Comparison of ENCODE assay signal across 16 cellular contexts in genomic region chr21:16842716-16843115, GRCh38.
DNase-seq lines count a peak whose midpoint lies in the region; ATAC-seq lines count a peak whose summit lies in the region.
"Had no signal": no experiment of that assay in that cellular context is flagged by ENCODE, and none has a peak within 500 bp of the region (broad histone marks: within the 10 kb centered on the region; RNA-seq: fewer than 3 reads in every experiment).

No MANE protein-coding gene starts in this region.

- peak overlapping the region; percentile 6; the same call in 1 of the 2 replicates for H3K4me3 ChIP-seq in MG63
- H3K4me3 ChIP-seq: skin epidermis had no signal

- H3K27me3 ChIP-seq in MG63 (no peaks in the 10 kb centered on the region), layer of hippocampus (ENCODE audit: control insufficient read depth, insufficient read depth, low read length) (no peaks in the 10 kb centered on the region)

- DNase-seq in EL (peak; percentile 13), MG63 (peak; percentile 1), caudate nucleus (lab: John Stamatoyannopoulos, UW) (no peak), HUDEP-2 (lab: John Stamatoyannopoulos, UW; ENCODE audit: unreplicated experiment in 76 of 76) (no peak), putamen (ENCODE audit: low spot score) (no peak)
- DNase-seq: activated CD4-positive, alpha-beta T cell treated with anti-CD3 and anti-CD28 coated beads for 48 hours; activated naive CD4-positive, alpha-beta T cell treated with anti-CD3 and anti-CD28 coated beads, Interleukin-2, amount 50 U/mL, for 16 hours; head of caudate nucleus; islet precursor cell; NCI-H1048; occipital lobe; SHP77 treated with DMSO at 0.1 percent for 48 hours; stimulated activated naive CD4-positive, alpha-beta T cell had no signal

- H3K36me3 ChIP-seq in MG63, result no peaks in the 10 kb centered on the region

- H3K27ac ChIP-seq in caudate nucleus (ENCODE audit: low read depth, low read length) (peak overlapping the region; percentile 19), layer of hippocampus (ENCODE audit: low read depth, low read length) (peak overlapping the region; percentile 10)

- no peak for ATAC-seq in HG02763 (IDR thresholded peaks at IDR 0.05; ENCODE audit: unreplicated experiment)

- no peaks in the 10 kb centered on the region; the same call in 1 of the 2 replicates for H3K9me3 ChIP-seq in MG63

Comparison
In these comparisons a context has a peak if more than half of its experiments do, and no peak if none do; other contexts are left out.
1. DNase-seq: peak in EL (single experiment) and MG63 (single experiment); none in caudate nucleus (0 of 61), HUDEP-2 (0 of 76) and putamen (single experiment).